9 cellular contexts compared by ENCODE assay signal in genomic region chr1:203463469-203464062, GRCh38. TPM values are rescaled to one million over a fixed set of nuclear protein-coding genes. Genes with fewer than 3 reads are reported as not detected.
DNase-seq lines count a peak whose midpoint lies in the region; TF ChIP-seq lines count a peak whose summit lies in the region.
"Had no signal": no experiment of that assay in that cellular context is flagged by ENCODE, and none has a peak within 500 bp of the region (broad histone marks: within the 10 kb centered on the region; RNA-seq: fewer than 3 reads in every experiment).

No MANE protein-coding gene starts in this region.

- DNase-seq in HFFc6 (peak; percentile 20), ascending aorta (ENCODE audit: low spot score in 2 of 2) (peak in 1 of 2 donors; percentile 79), GDM1 (lab: John Stamatoyannopoulos, UW) (no peak), MM.1S (no peak), posterior vena cava (ENCODE audit: low spot score) (no peak), HPDE6-E6E7 (ENCODE audit: extremely low spot score) (no peak)

- H3K79me2 ChIP-seq in MM.1S (ENCODE audit: low read length), result no peaks in the 10 kb centered on the region

- no peaks in the 10 kb centered on the region for H3K9me3 Mint-ChIP-seq in HFFc6

- H3K36me3 Mint-ChIP-seq in HFFc6 (ENCODE audit: low read depth), result no peaks in the 10 kb centered on the region
- H3K36me3 Mint-ChIP-seq: activated naive CD8-positive, alpha-beta T cell had no signal

- peak overlapping the region; percentile 42 for H3K9ac ChIP-seq in iPS-15b (ENCODE audit: low read depth, low read length)
- H3K9ac ChIP-seq in stomach smooth muscle (ENCODE audit: low read length in 2 of 2), result peak overlapping the region; percentile 51 to 63
- H3K9ac ChIP-seq in MM.1S (ENCODE audit: low read length), result no peak overlapping the region

- H3K27me3 ChIP-seq in ascending aorta, result no peaks in the 10 kb centered on the region
- H3K27me3 ChIP-seq in iPS-15b (ENCODE audit: control insufficient read depth, insufficient read depth, low read length), result no peaks in the 10 kb centered on the region
- no peaks in the 10 kb centered on the region for H3K27me3 ChIP-seq in stomach smooth muscle (ENCODE audit: control insufficient read depth in 1 of 2, insufficient read depth in 2 of 2, low read length in 2 of 2)
- no peaks in the 10 kb centered on the region for H3K27me3 ChIP-seq in MM.1S (replicated peaks; ENCODE audit: insufficient read depth, low read length)

- H3K36me3 ChIP-seq in ascending aorta (no peaks in the 10 kb centered on the region), iPS-15b (ENCODE audit: control insufficient read depth, insufficient read depth, low read length) (no peaks in the 10 kb centered on the region), stomach smooth muscle (ENCODE audit: control insufficient read depth in 2 of 2, insufficient read depth in 2 of 2, low read length in 2 of 2) (no peaks in the 10 kb centered on the region), MM.1S (replicated peaks; ENCODE audit: insufficient read depth, low read length) (no peaks in the 10 kb centered on the region)

- H3K4me3 ChIP-seq in ascending aorta, result peak overlapping the region in 1 of 2 donors; percentile 28
- no peak overlapping the region for H3K4me3 ChIP-seq in iPS-15b (ENCODE audit: low read depth, low read length)
- H3K4me3 ChIP-seq in stomach smooth muscle (ENCODE audit: low read length in 2 of 2), result peak overlapping the region; percentile 33 to 40
- no peak overlapping the region for H3K4me3 ChIP-seq in MM.1S (ENCODE audit: low read length)

- no peaks in the 10 kb centered on the region for H3K9me3 ChIP-seq in ascending aorta
- H3K9me3 ChIP-seq in iPS-15b (ENCODE audit: control insufficient read depth, insufficient read depth, low read length), result no peaks in the 10 kb centered on the region
- H3K9me3 ChIP-seq in stomach smooth muscle (ENCODE audit: control insufficient read depth in 2 of 2, low read length in 2 of 2), result no peaks in the 10 kb centered on the region
- H3K9me3 ChIP-seq in MM.1S (replicated peaks; ENCODE audit: insufficient read depth, low read length), result no peaks in the 10 kb centered on the region

- H3F3A ChIP-seq in MM.1S (ENCODE audit: insufficient read depth, low read length), result no peaks in the 10 kb centered on the region

- TF ChIP-seq CTCF in HFFc6 (IDR thresholded peaks at IDR 0.05), result peak; percentile 59; the same call in 1 of the 2 replicates
- peak in 1 of 3 experiments; percentile 24 for TF ChIP-seq CTCF in ascending aorta (IDR thresholded peaks at IDR 0.05)
- no peak for TF ChIP-seq CTCF in MM.1S (IDR thresholded peaks at IDR 0.05; ENCODE audit: low read length)

- peaks cover 43 to 62% of the 10 kb centered on the region in 2 donors for H3K4me1 ChIP-seq in ascending aorta
- peaks cover 5% of the 10 kb centered on the region for H3K4me1 ChIP-seq in iPS-15b (ENCODE audit: control insufficient read depth, insufficient read depth, low read length)
- peaks cover 51% of the 10 kb centered on the region for H3K4me1 ChIP-seq in stomach smooth muscle (ENCODE audit: control insufficient read depth, insufficient read depth, low read length)
- H3K4me1 ChIP-seq in MM.1S (ENCODE audit: low read length), result peaks cover 21% of the 10 kb centered on the region

- H4K20me1 ChIP-seq in MM.1S (ENCODE audit: insufficient read depth, low read length), result no peaks in the 10 kb centered on the region

- peak overlapping the region; percentile 84 for H3K27ac Mint-ChIP-seq in HFFc6
- H3K27ac Mint-ChIP-seq: activated naive CD8-positive, alpha-beta T cell had no signal

- no peak overlapping the region for H2AFZ ChIP-seq in MM.1S (ENCODE audit: low read length)

- intact Hi-C loops in ascending aorta (cut with DNase I), result loop anchor here (2.0 to 5.0 kb wide), 2 partner anchors 17 to 191 kb away; no protein-coding TSS in a partner anchor
- intact Hi-C loops in posterior vena cava (cut with DNase I), result no loop called here

- peak overlapping the region; percentile 10 for H3K4me3 Mint-ChIP-seq in HFFc6
- H3K4me3 Mint-ChIP-seq: activated naive CD8-positive, alpha-beta T cell had no signal

- peaks cover 4% of the 10 kb centered on the region for H3K27me3 Mint-ChIP-seq in HFFc6 (ENCODE audit: insufficient read depth)

- H3K27ac ChIP-seq in ascending aorta (peak overlapping the region; percentile 90 to 91), stomach smooth muscle (ENCODE audit: low read length) (peak overlapping the region; percentile 88), MM.1S (ENCODE audit: low read length) (no peak overlapping the region)

- no peak overlapping the region for H3K4me2 ChIP-seq in MM.1S (ENCODE audit: low read depth, low read length)

- H3K4me1 Mint-ChIP-seq in HFFc6 (ENCODE audit: low read depth), result peaks cover 50% of the 10 kb centered on the region

- H3K9me2 ChIP-seq in MM.1S (replicated peaks; ENCODE audit: insufficient read depth, low read length), result no peaks in the 10 kb centered on the region

RNA-seq across cellular contexts. Expression of gene PRELP, which starts 12.0 kb away (rescaled TPM):
- under 1 TPM; 0.59 to 0.81 (median 0.70) TPM for total RNA-seq in HFFc6 (2021; fragmentation: NEBNext Ultra II Directional; extraction: Animal tissue kit (Norgen Biotek cat#: 25700))
- total RNA-seq in ascending aorta, result 142 TPM
- 100 to 1,000 TPM; 172 to 283 TPM for total RNA-seq in posterior vena cava

RNA-seq across cellular contexts. Expression of gene OPTC, which starts 30.4 kb away (rescaled TPM):
- total RNA-seq in HFFc6 (2021; fragmentation: NEBNext Ultra II Directional; extraction: Animal tissue kit (Norgen Biotek cat#: 25700)), result not detected
- total RNA-seq in ascending aorta (not detected), posterior vena cava (not detected)

Comparison
In these comparisons a context has a peak if more than half of its experiments do, and no peak if none do; other contexts are left out.
1. H3K4me3 ChIP-seq: peak in stomach smooth muscle (2 of 2); none in iPS-15b (single experiment) and MM.1S (single experiment).
2. RNA of gene PRELP, which starts 12.0 kb away (total RNA-seq): 172 to 283 TPM in posterior vena cava and 142 TPM in ascending aorta (single experiment); 0.59 to 0.81 TPM in HFFc6; every median in the first group is over 10 times any median in the second.